In the genomic region with DNA sequence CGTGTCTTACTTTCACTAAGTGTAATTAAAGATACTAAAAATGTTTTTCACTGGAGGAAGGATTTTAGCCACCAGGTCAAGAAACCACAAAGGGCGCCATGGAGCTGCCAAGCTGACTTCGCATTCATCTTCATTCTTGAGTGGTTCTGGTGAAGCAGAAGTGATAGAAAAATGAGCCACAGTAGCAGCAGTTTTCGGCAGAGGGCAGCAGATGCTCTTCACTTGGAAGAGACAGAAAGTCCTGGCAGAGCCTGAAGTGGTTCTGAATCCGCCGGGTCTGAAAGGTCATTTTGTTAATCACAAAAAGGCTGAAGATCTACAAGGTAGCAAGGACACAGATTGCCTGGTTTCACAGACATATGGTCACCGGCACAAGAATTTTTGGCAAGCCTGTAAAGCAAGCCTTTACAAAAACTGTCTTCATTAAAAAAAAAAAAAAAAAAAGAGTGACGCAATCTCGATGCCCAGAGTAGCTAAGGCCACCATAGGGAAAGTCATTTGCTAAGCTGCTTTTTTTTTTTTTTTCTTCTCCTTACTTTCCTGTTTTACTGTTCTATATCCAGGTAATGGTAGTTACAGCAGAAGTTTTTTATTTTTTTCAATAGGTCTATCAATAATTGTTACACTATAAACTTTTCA, we compare ENCODE assay signal across 8 cellular contexts.
DNase-seq lines count a peak whose midpoint lies in the region; ATAC-seq and TF ChIP-seq lines count a peak whose summit lies in the region.

No MANE protein-coding gene starts in this region.

- no peak overlapping the region for H3K4me2 ChIP-seq in IMR-90 (ENCODE audit: low read depth, low read length)
- peak overlapping the region; percentile 17; the same call in 1 of the 2 replicates for H3K4me2 ChIP-seq in SK-N-SH
- peak overlapping the region; percentile 36 for H3K4me2 ChIP-seq in hepatocyte

- no peak overlapping the region for H3K14ac ChIP-seq in IMR-90 (replicated peaks; ENCODE audit: low read depth, low read length)

- in situ Hi-C loops in ACHN (cut with HindIII; ENCODE audit: low pct_ligation_motif_present, low pct_unique_long_range_greater_than_20kb, low sequenced_read_pairs) (no loop called here), IMR-90 (cut with MboI; ENCODE audit: low sequenced_read_pairs) (no loop called here)

- H3K36me3 ChIP-seq in IMR-90 (ENCODE audit: control insufficient read depth, insufficient read depth, low read length) (no peaks in the 10 kb centered on the region), SK-N-SH (replicated peaks in 1 of 2; ENCODE audit: control insufficient read depth in 1 of 2, insufficient read depth in 2 of 2, low read length in 1 of 2) (no peaks in the 10 kb centered on the region), hepatocyte (replicated peaks; ENCODE audit: insufficient read depth, low read depth) (no peaks in the 10 kb centered on the region)

- H3K9me3 Mint-ChIP-seq in activated T-helper 17 cell treated with anti-CD3 and anti-CD28 coated beads, Interleukin-2, amount 50 U/mL, for 72 hours: no peaks in the 10 kb centered on the region

- H3K36me3 Mint-ChIP-seq in activated T-helper 17 cell treated with anti-CD3 and anti-CD28 coated beads, Interleukin-2, amount 50 U/mL, for 72 hours (ENCODE audit: low read depth): no peaks in the 10 kb centered on the region

- H4K5ac ChIP-seq in IMR-90 (ENCODE audit: low read depth, low read length): no peak overlapping the region

- no peak overlapping the region for H3K56ac ChIP-seq in IMR-90 (ENCODE audit: extremely low read depth, insufficient read depth, low read length)

- CTCF ChIA-PET in IMR-90 (lab: Yijun Ruan, JAX): interaction anchor here (0.6 to 0.8 kb wide), 2 partner anchors 75 to 147 kb away, joined by 3 read pairs; no protein-coding TSS in a partner anchor
- CTCF ChIA-PET in SK-N-SH (lab: Yijun Ruan, JAX): interaction anchor here (0.6 to 3.7 kb wide), 26 partner anchors 11 to 1237 kb away, joined by 3 to 21 read pairs (median 4); no protein-coding TSS in a partner anchor

- no peak overlapping the region for H3K23ac ChIP-seq in IMR-90 (ENCODE audit: low read depth, low read length)

- dilution Hi-C loops in IMR-90 (cut with HindIII; ENCODE audit: low sequenced_read_pairs, unreplicated experiment): no loop called here

- peaks cover 3% of the 10 kb centered on the region for H3K27me3 Mint-ChIP-seq in activated T-helper 17 cell treated with anti-CD3 and anti-CD28 coated beads, Interleukin-2, amount 50 U/mL, for 72 hours

- TF ChIP-seq POLR2A in IMR-90 (IDR thresholded peaks at IDR 0.05; ENCODE audit: low read depth, low read length): no peak
- no peak for TF ChIP-seq POLR2A in GM18505 (IDR thresholded peaks at IDR 0.05; ENCODE audit: borderline replicate concordance, extremely low read depth, insufficient read depth, insufficient read length)

- no TSS peak for BruUV-seq in IMR-90 (replicated peaks; lab: Mats Ljungman, UMichigan)

- H3K9ac ChIP-seq in IMR-90 (ENCODE audit: low read depth, low read length) (no peak overlapping the region), SK-N-SH (no peak overlapping the region)

- no peaks in the 10 kb centered on the region for H3K4me1 Mint-ChIP-seq in activated T-helper 17 cell treated with anti-CD3 and anti-CD28 coated beads, Interleukin-2, amount 50 U/mL, for 72 hours

- H3K79me2 ChIP-seq in SK-N-SH (ENCODE audit: insufficient read depth) (no peaks in the 10 kb centered on the region), hepatocyte (no peaks in the 10 kb centered on the region)

- H3K4me3 ChIP-seq in IMR-90 (ENCODE audit: insufficient read depth, low read depth, low read length): no peak overlapping the region
- H3K4me3 ChIP-seq in SK-N-SH (ENCODE audit: low read depth in 2 of 2, low read length in 1 of 2): no peak overlapping the region
- H3K4me3 ChIP-seq in hepatocyte: no peak overlapping the region

- H4K8ac ChIP-seq in IMR-90 (ENCODE audit: low read depth in 2 of 2, low read length in 2 of 2): no peak overlapping the region

- no peak for ATAC-seq in IMR-90 (ENCODE audit: low read depth)
- no peak for ATAC-seq in stimulated activated naive CD8-positive, alpha-beta T cell treated with anti-CD3 and anti-CD28 coated beads, Interleukin-15, Interleukin-2, amounts not matched to agents 100 U/mL and 50 U/mL, for 24 hours
- ATAC-seq in activated T-helper 17 cell treated with anti-CD3 and anti-CD28 coated beads, Interleukin-2, amount 50 U/mL, for 72 hours (replicated peaks): no peak
- no peak for ATAC-seq in GM18505 (IDR thresholded peaks at IDR 0.05; ENCODE audit: unreplicated experiment)

- H4K20me1 ChIP-seq in IMR-90 (ENCODE audit: insufficient read depth, low read length) (no peaks in the 10 kb centered on the region), SK-N-SH (ENCODE audit: insufficient read depth) (no peaks in the 10 kb centered on the region), hepatocyte (ENCODE audit: insufficient read depth, poor library complexity, severe bottlenecking) (no peaks in the 10 kb centered on the region)

- H2AFZ ChIP-seq in IMR-90 (replicated peaks; ENCODE audit: low read length, poor library complexity) (no peak overlapping the region), SK-N-SH (ENCODE audit: low read depth) (no peak overlapping the region), hepatocyte (no peak overlapping the region)

- TF ChIP-seq EP300 in SK-N-SH (IDR thresholded peaks at IDR 0.05; ENCODE audit: borderline replicate concordance in 1 of 2, low read depth in 1 of 2, low read length in 1 of 2): no peak

- intact Hi-C loops in IMR-90 (cut with micrococcal nuclease): no loop called here

- H2AK5ac ChIP-seq in IMR-90 (ENCODE audit: low read depth, low read length): no peak overlapping the region

- H3K4ac ChIP-seq in IMR-90 (ENCODE audit: low read depth, low read length): no peak overlapping the region

- no peak overlapping the region for H3K27ac Mint-ChIP-seq in activated T-helper 17 cell treated with anti-CD3 and anti-CD28 coated beads, Interleukin-2, amount 50 U/mL, for 72 hours

- TF ChIP-seq CTCF in IMR-90 (conservative IDR thresholded peaks at IDR 0.05; ENCODE audit: low read depth, low read length): no peak
- peak; percentile 63 for TF ChIP-seq CTCF in SK-N-SH (IDR thresholded peaks at IDR 0.05)
- peak; percentile 58 for TF ChIP-seq CTCF in hepatocyte (IDR thresholded peaks at IDR 0.05; ENCODE audit: poor library complexity)

- H3K9me3 ChIP-seq in IMR-90 (ENCODE audit: control insufficient read depth, insufficient read depth, low read length) (peaks cover 20% of the 10 kb centered on the region), SK-N-SH (no peaks in the 10 kb centered on the region), hepatocyte (ENCODE audit: low read depth) (no peaks in the 10 kb centered on the region)

- H3K79me1 ChIP-seq in IMR-90 (ENCODE audit: low read depth in 1 of 2, low read length in 2 of 2): no peaks in the 10 kb centered on the region

- WGBS in IMR-90 (ENCODE audit: extremely low coverage in 2 of 2, insufficient read length in 1 of 2), 2 experiments: 28% methylated on average over 4 of the region's 9 CpGs; no CpG with 5 or more reads in 1 of the 2 experiments
- 25% methylated on average over 9 of the region's 9 CpGs for WGBS in SK-N-SH (ENCODE audit: low lambda C conversion rate)
- 49% methylated on average over 9 of the region's 9 CpGs for WGBS in hepatocyte (ENCODE audit: low lambda C conversion rate, missing lambda C conversion rate)

- no peak overlapping the region for H2BK5ac ChIP-seq in IMR-90 (ENCODE audit: low read depth, low read length, poor library complexity, severe bottlenecking)

- H2BK15ac ChIP-seq in IMR-90 (ENCODE audit: low read depth, low read length): no peak overlapping the region

- H2BK120ac ChIP-seq in IMR-90 (ENCODE audit: low read depth, low read length): no peak overlapping the region

- H3K9me2 ChIP-seq in SK-N-SH (no peaks in the 10 kb centered on the region), hepatocyte (replicated peaks; ENCODE audit: insufficient read depth) (no peaks in the 10 kb centered on the region)

- no peak overlapping the region for H2AK9ac ChIP-seq in IMR-90 (replicated peaks; ENCODE audit: low read depth, low read length, poor library complexity)

- H3K4me1 ChIP-seq in IMR-90 (ENCODE audit: control insufficient read depth, insufficient read depth, low read length): no peaks in the 10 kb centered on the region
- H3K4me1 ChIP-seq in SK-N-SH (ENCODE audit: control insufficient read depth in 1 of 2, insufficient read depth in 2 of 2, low read depth in 1 of 2, low read length in 1 of 2): peaks cover 0 to 10% of the 10 kb centered on the region in 2 experiments; a peak in 2 of 4 replicates
- H3K4me1 ChIP-seq in hepatocyte (ENCODE audit: insufficient read depth): no peaks in the 10 kb centered on the region

- no peak overlapping the region for H3K4me3 Mint-ChIP-seq in activated T-helper 17 cell treated with anti-CD3 and anti-CD28 coated beads, Interleukin-2, amount 50 U/mL, for 72 hours

- no peaks in the 10 kb centered on the region for H3K9me1 ChIP-seq in IMR-90 (ENCODE audit: insufficient read depth, low read length)

- TF ChIP-seq RAD21 in IMR-90 (IDR thresholded peaks at IDR 0.05; ENCODE audit: low read length): no peak
- peak; percentile 87 for TF ChIP-seq RAD21 in SK-N-SH (IDR thresholded peaks at IDR 0.05; ENCODE audit: low read length)

- H3F3A ChIP-seq in SK-N-SH (replicated peaks; ENCODE audit: insufficient read depth): no peaks in the 10 kb centered on the region

- H4K91ac ChIP-seq in IMR-90 (ENCODE audit: insufficient read depth, low read depth, low read length): no peak overlapping the region

- H2BK20ac ChIP-seq in IMR-90 (ENCODE audit: low read depth, low read length): no peak overlapping the region

- H3K27ac ChIP-seq in IMR-90 (ENCODE audit: insufficient read depth, low read length): no peak overlapping the region
- no peak overlapping the region for H3K27ac ChIP-seq in SK-N-SH (ENCODE audit: low read depth in 2 of 2, low read length in 1 of 2)
- no peak overlapping the region for H3K27ac ChIP-seq in hepatocyte

- peak; percentile 84 for DNase-seq in ACHN
- DNase-seq in IMR-90: no peak
- peak; percentile 64 for DNase-seq in SK-N-SH
- DNase-seq in hepatocyte (ENCODE audit: low spot score): peak; percentile 59
- peak; percentile 47 for DNase-seq in ureter (ENCODE audit: low spot score)
- DNase-seq in stimulated activated naive CD8-positive, alpha-beta T cell treated with anti-CD3 and anti-CD28 coated beads, Interleukin-15, Interleukin-2, amounts not matched to agents 100 U/mL and 50 U/mL, for 24 hours: no peak

- POLR2A ChIA-PET in IMR-90 (lab: Charles Lee; ENCODE audit: unreplicated experiment) (no interaction called here), SK-N-SH (lab: Yijun Ruan, JAX) (no interaction called here)

- no peak overlapping the region for H3K18ac ChIP-seq in IMR-90 (ENCODE audit: low read depth, low read length)

- no peaks in the 10 kb centered on the region for H3K27me3 ChIP-seq in IMR-90 (ENCODE audit: control insufficient read depth, insufficient read depth, low read length)
- no peaks in the 10 kb centered on the region for H3K27me3 ChIP-seq in SK-N-SH (ENCODE audit: insufficient read depth)
- no peaks in the 10 kb centered on the region for H3K27me3 ChIP-seq in hepatocyte

TF ChIP-seq in IMR-90, 13 proteins besides CTCF, POLR2A, EP300 and RAD21 (continues in another document):
- TF ChIP-seq CEBPB (IDR thresholded peaks at IDR 0.05; ENCODE audit: low read depth, low read length): 0 out of 2 replicates have a peak, but pooled peaks have one; percentile 3

TF ChIP-seq in SK-N-SH, 30 proteins besides CTCF, POLR2A, EP300 and RAD21 (continues in another document):
- TF ChIP-seq FOSL2 (IDR thresholded peaks at IDR 0.05; ENCODE audit: borderline replicate concordance, low read depth) (no peak), GATA2 (CRISPR knock-in tag; IDR thresholded peaks at IDR 0.05) (no peak)

Comparison
In these comparisons a context has a peak if more than half of its experiments do, and no peak if none do; other contexts are left out.
1. DNase-seq: peak in ACHN (single experiment), SK-N-SH (single experiment), hepatocyte (single experiment) and ureter (single experiment); none in IMR-90 (single experiment) and stimulated activated naive CD8-positive, alpha-beta T cell treated with anti-CD3 and anti-CD28 coated beads, Interleukin-15, Interleukin-2, amounts not matched to agents 100 U/mL and 50 U/mL, for 24 hours (single experiment).